In genomic region chr13:62502606-62503005, GRCh38 we compare ENCODE assay signal across 3 cellular contexts.
"Had no signal": no experiment of that assay in that cellular context is flagged by ENCODE, and none has a peak within 500 bp of the region (broad histone marks: within the 10 kb centered on the region; RNA-seq: fewer than 3 reads in every experiment).

No MANE protein-coding gene starts in this region.

- DNase-seq: GDM1, GF-D8 had no signal

- H3K4me3 ChIP-seq: GM12878 had no signal

- ATAC-seq: GM12878 had no signal
